1 cellular context compared by ENCODE assay signal in genomic region chr4:156941940-156942548, GRCh38.
TF ChIP-seq lines count a peak whose summit lies in the region.

No MANE protein-coding gene starts in this region.

TF ChIP-seq in H1, 55 proteins besides CTCF, POLR2A, EP300 and RAD21 (continued from another document):
- TF ChIP-seq CHD7 (IDR thresholded peaks at IDR 0.05; ENCODE audit: insufficient replicate concordance, low read length) (peak; percentile 41), E2F6 (IDR thresholded peaks at IDR 0.05) (peak; percentile 53; the same call in 1 of the 2 replicates), TBP (IDR thresholded peaks at IDR 0.05; ENCODE audit: low read depth, low read length) (no peak)
